Comparison of ENCODE assay signal across 8 cellular contexts in genomic region chr11:70203749-70204465, GRCh38. TPM values are rescaled to one million over a fixed set of nuclear protein-coding genes. Genes with fewer than 3 reads are reported as not detected.
DNase-seq lines count a peak whose midpoint lies in the region; ATAC-seq and TF ChIP-seq lines count a peak whose summit lies in the region.

No MANE protein-coding gene starts in this region.

- TF ChIP-seq POLR2A in NB4 (IDR thresholded peaks at IDR 0.05; ENCODE audit: extremely low read depth, insufficient read length), result no peak
- no peak for TF ChIP-seq POLR2A in lower leg skin (IDR thresholded peaks at IDR 0.05)

- 6 to 8% methylated on average over 29 to 30 of the region's 30 CpGs for whole genome bisulfite sequencing in lower leg skin, 2 donors

- peak overlapping the region; percentile 100 for H3K4me3 ChIP-seq in GM12864 (ENCODE audit: low read depth, low read length)
- H3K4me3 ChIP-seq in HEK293 (ENCODE audit: low read depth, low read length), result peak overlapping the region; percentile 69
- H3K4me3 ChIP-seq in NB4 (ENCODE audit: low read depth, low read length), result peak overlapping the region; percentile 99
- peak overlapping the region; percentile 69 for H3K4me3 ChIP-seq in lower leg skin (ENCODE audit: low read depth, poor library complexity, severe bottlenecking)

- intact Hi-C loops in activated CD4-positive, alpha-beta T cell treated with anti-CD3 and anti-CD28 coated beads for 36 hours (cut with DNase I, micrococcal nuclease), result loop anchor here (1.0 to 10.0 kb wide), 12 partner anchors 66 to 1911 kb away; partner anchors contain the start of genes PPFIA1 (in 2 of the 2), ANAPC15 (in 1 of the 2), CTTN (in 1 of the 2) and DHCR7 (in 1 of the 2)
- intact Hi-C loops in lower leg skin (cut with DNase I; ENCODE audit: low total_unique reads), result no loop called here

- no peak for TF ChIP-seq CTCF in GM12864 (IDR thresholded peaks at IDR 0.05; ENCODE audit: low read depth, low read length, missing control alignments)
- TF ChIP-seq CTCF in HEK293 (tag by site-specific recombination; IDR thresholded peaks at IDR 0.05), result no peak
- no peak for TF ChIP-seq CTCF in NB4 (IDR thresholded peaks at IDR 0.05; ENCODE audit: low read depth, low read length)
- no peak for TF ChIP-seq CTCF in lower leg skin (IDR thresholded peaks at IDR 0.05)

- no peaks in the 10 kb centered on the region for H3K9me3 ChIP-seq in HEK293 (ENCODE audit: control insufficient read depth, insufficient read depth, low read depth, low read length)

- H3K27ac ChIP-seq in HEK293 (ENCODE audit: extremely low read depth, low read depth, low read length), result peak overlapping the region; percentile 72; the same call in 1 of the 2 replicates

- H3K4me1 Mint-ChIP-seq in activated CD4-positive, alpha-beta T cell treated with anti-CD3 and anti-CD28 coated beads for 36 hours, result peaks cover 46% of the 10 kb centered on the region

- peaks cover 3 to 39% of the 10 kb centered on the region in 2 experiments; a peak in 2 of 3 replicates for H3K36me3 ChIP-seq in HEK293 (ENCODE audit: control insufficient read depth in 2 of 2, insufficient read depth in 1 of 2, low read length in 2 of 2)

- H3K9me3 Mint-ChIP-seq in activated CD4-positive, alpha-beta T cell treated with anti-CD3 and anti-CD28 coated beads for 36 hours (ENCODE audit: low read depth), result no peaks in the 10 kb centered on the region

- DNase-seq in GM12864 (ENCODE audit: low read depth) (peak; percentile 49), NB4 (ENCODE audit: low read depth) (peak; percentile 91), dedifferentiated amniotic fluid mesenchymal stem cell (ENCODE audit: extremely low spot score) (peak; percentile 80), lower leg skin (ENCODE audit: low spot score in 2 of 2) (peak in 1 of 2 donors; percentile 72), NCI-H1105 (lab: John Stamatoyannopoulos, UW) (no peak)
- peak; percentile 94 for DNase-seq in activated CD4-positive, alpha-beta T cell treated with anti-CD3 and anti-CD28 coated beads for 36 hours
- DNase-seq in stimulated activated CD4-positive, alpha-beta T cell treated with anti-CD3 and anti-CD28 coated beads, Interleukin-4, amount 100 ng/mL, for 4 hours, result peak; percentile 80 to 91

- peak overlapping the region; percentile 99 for H3K27ac Mint-ChIP-seq in activated CD4-positive, alpha-beta T cell treated with anti-CD3 and anti-CD28 coated beads for 36 hours

- peak; percentile 78 for ATAC-seq in activated CD4-positive, alpha-beta T cell treated with anti-CD3 and anti-CD28 coated beads for 36 hours

- CTCF ChIA-PET in HEK293 (lab: Yijun Ruan, JAX), result interaction anchor here (0.6 to 1.1 kb wide), 4 partner anchors 241 to 293 kb away, joined by 3 to 4 read pairs (median 3); no protein-coding TSS in a partner anchor
- CTCF ChIA-PET in activated CD4-positive, alpha-beta T cell treated with anti-CD3 and anti-CD28 coated beads for 36 hours (lab: Charles Lee), result interaction anchor here (0.7 to 0.9 kb wide), 4 partner anchors 8 to 158 kb away, joined by 3 to 5 read pairs (median 3); partner anchors contain the start of gene PPFIA1

- POLR2A ChIA-PET in HEK293 (lab: Yijun Ruan, JAX), result interaction anchor here (0.5 to 1.7 kb wide), 5 partner anchors 40 to 1249 kb away, joined by 3 to 8 read pairs (median 4); partner anchors contain the start of genes NADSYN1 and PPFIA1
- POLR2A ChIA-PET in activated CD4-positive, alpha-beta T cell treated with anti-CD3 and anti-CD28 coated beads for 36 hours (lab: Charles Lee), result interaction anchor here (0.9 kb wide), 1 partner anchor 9 kb away, joined by 3 read pairs; no protein-coding TSS in a partner anchor

- peaks cover 42% of the 10 kb centered on the region for H3K36me3 Mint-ChIP-seq in activated CD4-positive, alpha-beta T cell treated with anti-CD3 and anti-CD28 coated beads for 36 hours (ENCODE audit: low read depth)

- 0 out of 2 replicates have a peak, but pooled peaks cover 2% of the 10 kb centered on the region for H3K4me1 ChIP-seq in HEK293 (ENCODE audit: control insufficient read depth, insufficient read depth, low read length)

- H3K27me3 Mint-ChIP-seq in activated CD4-positive, alpha-beta T cell treated with anti-CD3 and anti-CD28 coated beads for 36 hours, result peaks cover 2% of the 10 kb centered on the region

- peak overlapping the region; percentile 97 for H3K4me3 Mint-ChIP-seq in activated CD4-positive, alpha-beta T cell treated with anti-CD3 and anti-CD28 coated beads for 36 hours

TF ChIP-seq in HEK293, 187 proteins besides CTCF, POLR2A, EP300 and RAD21 (continues in another document):
- TF ChIP-seq ZSCAN16 (tag by site-specific recombination; IDR thresholded peaks at IDR 0.05), result peak; percentile 63; the same call in 1 of the 2 replicates
- TF ChIP-seq ZNF561 (tag by site-specific recombination; IDR thresholded peaks at IDR 0.05; ENCODE audit: borderline replicate concordance), result 0 out of 2 replicates have a peak, but pooled peaks have one; percentile 28
- no peak for TF ChIP-seq RBAK (tag by site-specific recombination; IDR thresholded peaks at IDR 0.05)
- peak; percentile 72 for TF ChIP-seq ZFHX2 (tag by site-specific recombination; conservative IDR thresholded peaks at IDR 0.05)
- no peak for TF ChIP-seq MZF1 (tag by site-specific recombination; IDR thresholded peaks at IDR 0.05; ENCODE audit: borderline replicate concordance)
- no peak for TF ChIP-seq ZNF776 (tag by site-specific recombination; IDR thresholded peaks at IDR 0.05; ENCODE audit: borderline replicate concordance)
- 0 out of 2 replicates have a peak, but pooled peaks have one; percentile 13 for TF ChIP-seq KLF9 (tag by site-specific recombination; IDR thresholded peaks at IDR 0.05; ENCODE audit: low read depth)
- TF ChIP-seq KLF1 (tag by site-specific recombination; IDR thresholded peaks at IDR 0.05), result 0 out of 2 replicates have a peak, but pooled peaks have one; percentile 12
- TF ChIP-seq FEZF1 (tag by site-specific recombination; IDR thresholded peaks at IDR 0.05), result no peak
- peak; percentile 46; the same call in 1 of the 2 replicates for TF ChIP-seq SP3 (tag by site-specific recombination; IDR thresholded peaks at IDR 0.05)
- TF ChIP-seq ZNF600 (tag by site-specific recombination; IDR thresholded peaks at IDR 0.05), result peak; percentile 80
- 0 out of 2 replicates have a peak, but pooled peaks have one; percentile 27 for TF ChIP-seq ZEB2 (tag by site-specific recombination; IDR thresholded peaks at IDR 0.05)
- TF ChIP-seq TRIM28 (IDR thresholded peaks at IDR 0.05; ENCODE audit: borderline replicate concordance, low read length), result no peak
- peak; percentile 35; the same call in 1 of the 2 replicates for TF ChIP-seq KLF8 (tag by site-specific recombination; IDR thresholded peaks at IDR 0.05)
- peak; percentile 1 for TF ChIP-seq ZBTB26 (tag by site-specific recombination; optimal IDR thresholded peaks at IDR 0.05)
- TF ChIP-seq ZNF639 (tag by site-specific recombination; IDR thresholded peaks at IDR 0.05), result 0 out of 2 replicates have a peak, but pooled peaks have one; percentile 34
- no peak for TF ChIP-seq ZNF112 (tag by site-specific recombination; IDR thresholded peaks at IDR 0.05)
- peak; percentile 53; the same call in 1 of the 2 replicates for TF ChIP-seq EGR2 (tag by site-specific recombination; IDR thresholded peaks at IDR 0.05; ENCODE audit: low read depth)
- TF ChIP-seq ZNF488 (tag by site-specific recombination; IDR thresholded peaks at IDR 0.05), result no peak
- TF ChIP-seq SP2 (tag by site-specific recombination; IDR thresholded peaks at IDR 0.05), result 0 out of 2 replicates have a peak, but pooled peaks have one; percentile 9
- 0 out of 2 replicates have a peak, but pooled peaks have one; percentile 32 for TF ChIP-seq ZNF2 (tag by site-specific recombination; IDR thresholded peaks at IDR 0.05)

RNA-seq across cellular contexts. Expression of gene FADD, which starts 0.8 kb away (rescaled TPM):
- total RNA-seq in activated CD4-positive, alpha-beta T cell treated with anti-CD3 and anti-CD28 coated beads for 36 hours, result 10 to 100 TPM; 23.5 to 32.4 TPM
- 10 to 100 TPM; 17.9 to 24.5 (median 21.0) TPM for total RNA-seq in lower leg skin
